ENCODE assay signal across 26 cellular contexts in genomic region chr4:107252621-107253020, GRCh38.
"Had no signal": no experiment of that assay in that cellular context is flagged by ENCODE, and none has a peak within 500 bp of the region (broad histone marks: within the 10 kb centered on the region; RNA-seq: fewer than 3 reads in every experiment).

No MANE protein-coding gene starts in this region.

- H3K27me3 Mint-ChIP-seq: activated naive CD4-positive, alpha-beta T cell treated with anti-CD3 and anti-CD28 coated beads, Interleukin-2, amount 10 ng/mL, durations not matched to agents 7 days and 5 days had no signal

- H3K27me3 ChIP-seq: body of pancreas had no signal

- H3K4me1 ChIP-seq: body of pancreas had no signal

- H3K27ac Mint-ChIP-seq: activated CD4-positive, alpha-beta T cell treated with anti-CD3 and anti-CD28 coated beads for 36 hours; activated CD8-positive, alpha-beta T cell treated with anti-CD3 and anti-CD28 coated beads for 36 hours; activated naive CD4-positive, alpha-beta T cell treated with anti-CD3 and anti-CD28 coated beads, Interleukin-2, amount 10 ng/mL, durations not matched to agents 7 days and 5 days; activated naive CD8-positive, alpha-beta T cell treated with anti-CD3 and anti-CD28 coated beads for 36 hours; activated T-cell treated with anti-CD3 and anti-CD28 coated beads, Interleukin-2, amount 50 U/mL, for 72 hours; activated T-helper 2 cell treated with anti-CD3 and anti-CD28 coated beads, Interferon-gamma antibody, Interleukin-2, Interleukin-4, amounts not matched to agents 10 μg/mL and 5 μg/mL and 100 μg/mL, durations not matched to agents 14 hours and 24 hours and 36 hours had no signal

- H3K27ac ChIP-seq: body of pancreas, WERI-Rb-1 had no signal

- H3K9me3 Mint-ChIP-seq: activated CD8-positive, alpha-beta T cell treated with anti-CD3 and anti-CD28 coated beads for 36 hours; activated naive CD4-positive, alpha-beta T cell treated with anti-CD3 and anti-CD28 coated beads, Interleukin-2, amount 10 ng/mL, durations not matched to agents 7 days and 5 days; activated naive CD8-positive, alpha-beta T cell treated with anti-CD3 and anti-CD28 coated beads for 36 hours; activated T-helper 2 cell treated with anti-CD3 and anti-CD28 coated beads, Interferon-gamma antibody, Interleukin-2, Interleukin-4, amounts not matched to agents 10 μg/mL and 5 μg/mL and 100 μg/mL, durations not matched to agents 14 hours and 24 hours and 36 hours had no signal

- H3K36me3 ChIP-seq: WERI-Rb-1 had no signal

- H3K36me3 Mint-ChIP-seq: activated naive CD4-positive, alpha-beta T cell treated with anti-CD3 and anti-CD28 coated beads, Interleukin-2, amount 10 ng/mL, durations not matched to agents 7 days and 5 days; activated naive CD8-positive, alpha-beta T cell treated with anti-CD3 and anti-CD28 coated beads for 36 hours had no signal

- DNase-seq: activated CD4-positive, alpha-beta T cell treated with anti-CD3 and anti-CD28 coated beads for 36 hours; activated CD4-positive, alpha-beta T cell treated with anti-CD3 and anti-CD28 coated beads, Interleukin-2, amount 50 U/mL, for 1 hour; activated CD8-positive, alpha-beta memory T cell treated with anti-CD3 and anti-CD28 coated beads, Interleukin-2, amount 50 U/mL, for 4 hours; activated CD8-positive, alpha-beta T cell treated with anti-CD3 and anti-CD28 coated beads for 36 hours; activated gamma-delta T cell treated with Interleukin-2 at 50 U/mL for 16 hours; activated naive CD4-positive, alpha-beta T cell treated with anti-CD3 and anti-CD28 coated beads, Interleukin-2, amount 10 ng/mL, durations not matched to agents 7 days and 5 days; activated naive CD8-positive, alpha-beta T cell treated with anti-CD3 and anti-CD28 coated beads for 36 hours; activated T-cell treated with anti-CD3 and anti-CD28 coated beads, Interleukin-2, amount 50 U/mL, for 72 hours; anterior cingulate cortex; body of pancreas; central memory CD4-positive, alpha-beta T cell; Kasumi-1; NCI-H1105 treated with DMSO at 0.1 percent for 48 hours; NCI-H2029; NCI-H2107; NCI-H2171 treated with DMSO at 0.1 percent for 48 hours; NCI-H226; NCI-H526; NCI-H774; NK-92 treated with Interleukin-12 subunit alpha and Interleukin-12 subunit beta, amount 100 ng/mL, for 24 hours; OCI-M1; RPMI8226; T-helper 1 cell; WERI-Rb-1 had no signal

- H3K4me1 Mint-ChIP-seq: activated CD4-positive, alpha-beta T cell treated with anti-CD3 and anti-CD28 coated beads for 36 hours; activated naive CD4-positive, alpha-beta T cell treated with anti-CD3 and anti-CD28 coated beads, Interleukin-2, amount 10 ng/mL, durations not matched to agents 7 days and 5 days; activated naive CD8-positive, alpha-beta T cell treated with anti-CD3 and anti-CD28 coated beads for 36 hours had no signal

- H3K4me3 Mint-ChIP-seq: activated CD4-positive, alpha-beta T cell treated with anti-CD3 and anti-CD28 coated beads for 36 hours; activated CD8-positive, alpha-beta T cell treated with anti-CD3 and anti-CD28 coated beads for 36 hours; activated naive CD4-positive, alpha-beta T cell treated with anti-CD3 and anti-CD28 coated beads, Interleukin-2, amount 10 ng/mL, durations not matched to agents 7 days and 5 days; activated naive CD8-positive, alpha-beta T cell treated with anti-CD3 and anti-CD28 coated beads for 36 hours; activated T-cell treated with anti-CD3 and anti-CD28 coated beads, Interleukin-2, amount 50 U/mL, for 72 hours had no signal

- H3K4me3 ChIP-seq: body of pancreas, SK-N-MC had no signal

- H3K9me3 ChIP-seq: body of pancreas had no signal
